In genomic region chr19:13460045-13460444, GRCh38 we compare ENCODE assay signal across 25 cellular contexts. TPM values are rescaled to one million over a fixed set of nuclear protein-coding genes. Genes with fewer than 3 reads are reported as not detected.
A peak's percentile ranks its signal among the peaks of the same experiment; 100 is the strongest.
DNase-seq lines count a peak whose midpoint lies in the region; ATAC-seq, FAIRE-seq and TF ChIP-seq lines count a peak whose summit lies in the region.
"Had no signal": no experiment of that assay in that cellular context is flagged by ENCODE, and none has a peak within 500 bp of the region (broad histone marks: within the 10 kb centered on the region; RNA-seq: fewer than 3 reads in every experiment).

No MANE protein-coding gene starts in this region.

- no peak overlapping the region for H4K5ac ChIP-seq in H1 (ENCODE audit: insufficient read length, low read depth, low read length)

- peak overlapping the region; percentile 82; the same call in 1 of the 2 replicates for H2BK5ac ChIP-seq in H1 (ENCODE audit: low read depth, low read length)

- H3K36me3 ChIP-seq in ES-I3 (ENCODE audit: insufficient read depth, low read length) (no peaks in the 10 kb centered on the region), H1 (ENCODE audit: control insufficient read depth in 2 of 4, insufficient read depth in 4 of 4, low read length in 3 of 4) (no peaks in the 10 kb centered on the region), suprapubic skin (no peaks in the 10 kb centered on the region), MM.1S (replicated peaks; ENCODE audit: insufficient read depth, low read length) (no peaks in the 10 kb centered on the region)
- H3K36me3 ChIP-seq: cardiac muscle cell, gastrocnemius medialis, left ventricle myocardium inferior, thyroid gland had no signal

- DNase-seq in NCI-H2107 treated with DMSO at 0.1 percent for 48 hours (lab: John Stamatoyannopoulos, UW; ENCODE audit: unreplicated experiment) (peak; percentile 75), H1 (ENCODE audit: low read depth in 1 of 2, low spot score in 2 of 2) (peak in 1 of 2 experiments; percentile 43), islet precursor cell (peak; percentile 83), suprapubic skin (ENCODE audit: low spot score in 2 of 2) (no peak), MM.1S (no peak)
- no peak for DNase-seq in activated CD8-positive, alpha-beta T cell treated with anti-CD3 and anti-CD28 coated beads for 36 hours
- DNase-seq: activated CD4-positive, alpha-beta T cell treated with anti-CD3 and anti-CD28 coated beads for 48 hours; EL; gastrocnemius medialis; left ventricle myocardium inferior; natural killer cell; NCI-H2171 treated with DMSO at 0.1 percent for 48 hours; NCI-H526; SK-N-SH; stimulated activated CD4-positive, alpha-beta T cell treated with anti-CD3 and anti-CD28 coated beads, Interleukin-2, amount 100 ng/mL, for 48 hours; stimulated activated naive CD4-positive, alpha-beta T cell treated with Interleukin-2 at 50 U/mL for 16 hours; T-helper 2 cell; thyroid gland had no signal

- H3K4me1 ChIP-seq in ES-I3 (ENCODE audit: insufficient read depth, low read length) (peaks cover 15% of the 10 kb centered on the region), H1 (replicated peaks in 1 of 4; ENCODE audit: control insufficient read depth in 3 of 4, insufficient read depth in 4 of 4, low read length in 3 of 4) (peaks cover 11 to 30% (median 15%) of the 10 kb centered on the region in 4 experiments), suprapubic skin (no peaks in the 10 kb centered on the region), MM.1S (ENCODE audit: low read length) (no peaks in the 10 kb centered on the region)
- H3K4me1 ChIP-seq: gastrocnemius medialis, left ventricle myocardium inferior, thyroid gland had no signal

- no peaks in the 10 kb centered on the region for H3K79me1 ChIP-seq in H1 (ENCODE audit: low read depth, low read length)

- peak; percentile 42 for FAIRE-seq in H1 (lab: Jason Lieb, UNC)
- FAIRE-seq: endometrium had no signal

- intact Hi-C loops in activated CD8-positive, alpha-beta T cell treated with anti-CD3 and anti-CD28 coated beads for 36 hours (cut with micrococcal nuclease): no loop called here

- no peaks in the 10 kb centered on the region for H3K9me2 ChIP-seq in MM.1S (replicated peaks; ENCODE audit: insufficient read depth, low read length)
- H3K9me2 ChIP-seq: SK-N-SH had no signal

- no peak overlapping the region for H4K8ac ChIP-seq in H1 (ENCODE audit: extremely low read depth, insufficient read depth, low read length)

- H3K4me3 Mint-ChIP-seq in activated CD8-positive, alpha-beta T cell treated with anti-CD3 and anti-CD28 coated beads for 36 hours: no peak overlapping the region
- H3K4me3 Mint-ChIP-seq: activated naive CD4-positive, alpha-beta T cell treated with anti-CD3 and anti-CD28 coated beads, Interleukin-2, amount 50 U/mL, for 24 hours; IgD-negative memory B cell; natural killer cell had no signal

- no peak overlapping the region for H2AK5ac ChIP-seq in H1 (ENCODE audit: low read depth, low read length)

- no peak overlapping the region for H3K56ac ChIP-seq in H1 (replicated peaks; ENCODE audit: insufficient read length, low read depth, low read length)

- no peak for ATAC-seq in activated CD8-positive, alpha-beta T cell treated with anti-CD3 and anti-CD28 coated beads for 36 hours
- ATAC-seq in GM19455 (IDR thresholded peaks at IDR 0.05; ENCODE audit: unreplicated experiment): no peak
- ATAC-seq: gastrocnemius medialis, natural killer cell had no signal

- no peak overlapping the region for H4K91ac ChIP-seq in H1 (replicated peaks; ENCODE audit: insufficient read length, low read length)

- peak overlapping the region; percentile 68; the same call in 1 of the 2 replicates for H2BK20ac ChIP-seq in H1 (ENCODE audit: low read length)

- TF ChIP-seq CTCF in H1 (IDR thresholded peaks at IDR 0.05; ENCODE audit: control extremely low read depth in 1 of 3, insufficient read depth in 1 of 3, low read depth in 1 of 3, low read length in 3 of 3): no peak
- TF ChIP-seq CTCF in suprapubic skin (IDR thresholded peaks at IDR 0.05): no peak
- no peak for TF ChIP-seq CTCF in activated CD8-positive, alpha-beta T cell treated with anti-CD3 and anti-CD28 coated beads for 36 hours (IDR thresholded peaks at IDR 0.05)
- TF ChIP-seq CTCF in MM.1S (IDR thresholded peaks at IDR 0.05; ENCODE audit: low read length): no peak

- H3K27me3 ChIP-seq in H1 (replicated peaks in 1 of 4; ENCODE audit: control insufficient read depth in 3 of 4, extremely low read depth in 1 of 4, insufficient read depth in 3 of 4, low read length in 3 of 4) (no peaks in the 10 kb centered on the region), suprapubic skin (peaks cover 40% of the 10 kb centered on the region), MM.1S (replicated peaks; ENCODE audit: insufficient read depth, low read length) (peaks cover 48% of the 10 kb centered on the region)
- H3K27me3 ChIP-seq: cardiac muscle cell, gastrocnemius medialis, thyroid gland had no signal

- H3K4ac ChIP-seq in H1 (replicated peaks; ENCODE audit: insufficient read length, low read depth, low read length): no peak overlapping the region

- H3K27ac ChIP-seq in H1 (ENCODE audit: low read depth, low read length) (no peak overlapping the region), suprapubic skin (no peak overlapping the region), MM.1S (ENCODE audit: low read length) (no peak overlapping the region)
- H3K27ac ChIP-seq: C4-2B, cardiac muscle cell, gastrocnemius medialis, left ventricle myocardium inferior, thyroid gland had no signal

- peak in 1 of 2 experiments; percentile 42; a peak in 1 of 3 replicates for TF ChIP-seq EP300 in H1 (IDR thresholded peaks at IDR 0.05; ENCODE audit: borderline replicate concordance in 1 of 2, low read depth in 2 of 2, low read length in 2 of 2)
- no peak for TF ChIP-seq EP300 in suprapubic skin (IDR thresholded peaks at IDR 0.05)

- WGBS in H1 (ENCODE audit: extremely low coverage in 1 of 2, insufficient coverage in 1 of 2, insufficient read length in 1 of 2, insufficient replicate concordance in 2 of 2, low coverage in 1 of 2, low lambda C conversion rate in 2 of 2, missing lambda C conversion rate in 1 of 2), 2 experiments: 8% methylated on average over 7 of the region's 7 CpGs; no CpG with 5 or more reads in 1 of the 2 experiments
- 21% methylated on average over 7 of the region's 7 CpGs for WGBS in suprapubic skin

- no peaks in the 10 kb centered on the region for H3K4me1 Mint-ChIP-seq in activated CD8-positive, alpha-beta T cell treated with anti-CD3 and anti-CD28 coated beads for 36 hours (ENCODE audit: low read depth)
- H3K4me1 Mint-ChIP-seq: activated naive CD4-positive, alpha-beta T cell treated with anti-CD3 and anti-CD28 coated beads, Interleukin-2, amount 50 U/mL, for 24 hours; IgD-negative memory B cell; natural killer cell had no signal

- H4K20me1 ChIP-seq in H1 (replicated peaks in 1 of 2; ENCODE audit: control insufficient read depth in 1 of 2, insufficient read depth in 2 of 2, low read length in 2 of 2) (peaks cover 0 to 6% of the 10 kb centered on the region in 2 experiments), MM.1S (ENCODE audit: insufficient read depth, low read length) (no peaks in the 10 kb centered on the region)

- no peak; a peak in 1 of 3 replicates for TF ChIP-seq POLR2A in H1 (IDR thresholded peaks at IDR 0.05; ENCODE audit: control extremely low read depth in 1 of 2, low read depth in 2 of 2, low read length in 2 of 2)
- TF ChIP-seq POLR2A in suprapubic skin (IDR thresholded peaks at IDR 0.05): no peak

- H3K18ac ChIP-seq in H1 (ENCODE audit: extremely low read depth, low read length): peak overlapping the region; percentile 89

- no peak overlapping the region for H2BK120ac ChIP-seq in H1 (replicated peaks; ENCODE audit: low read depth, low read length)

- CTCF ChIA-PET in H1 (lab: Charles Lee; ENCODE audit: partially characterized antibody): interaction anchor here (0.6 to 1.8 kb wide), 5 partner anchors 12 to 258 kb away, joined by 3 to 6 read pairs (median 4); no protein-coding TSS in a partner anchor
- CTCF ChIA-PET in activated CD8-positive, alpha-beta T cell treated with anti-CD3 and anti-CD28 coated beads for 36 hours (lab: Charles Lee): no interaction called here

- peak overlapping the region; percentile 5; the same call in 1 of the 2 replicates for H3K9ac ChIP-seq in ES-I3 (ENCODE audit: low read depth, low read length)
- no peak overlapping the region for H3K9ac ChIP-seq in H1 (replicated peaks in 1 of 4; ENCODE audit: extremely low read depth in 1 of 4, low read depth in 3 of 4, low read length in 3 of 4)
- no peak overlapping the region for H3K9ac ChIP-seq in MM.1S (ENCODE audit: low read length)
- H3K9ac ChIP-seq: SK-N-SH had no signal

- peak overlapping the region; percentile 60 to 65 for H3K4me2 ChIP-seq in H1 (ENCODE audit: insufficient read depth in 1 of 2, low read depth in 2 of 2, low read length in 2 of 2)
- no peak overlapping the region for H3K4me2 ChIP-seq in MM.1S (ENCODE audit: low read depth, low read length)
- H3K4me2 ChIP-seq: SK-N-SH had no signal

- no peak overlapping the region for H2BK15ac ChIP-seq in H1 (ENCODE audit: low read length)

- peak overlapping the region in 1 of 4 experiments; percentile 41; a peak in 4 of 8 replicates for H3K4me3 ChIP-seq in H1 (ENCODE audit: extremely low read depth in 1 of 4, insufficient read depth in 2 of 4, low read depth in 3 of 4, low read length in 4 of 4)
- H3K4me3 ChIP-seq in suprapubic skin: no peak overlapping the region
- H3K4me3 ChIP-seq in MM.1S (ENCODE audit: low read length): no peak overlapping the region
- H3K4me3 ChIP-seq: cardiac muscle cell, gastrocnemius medialis, left ventricle myocardium inferior, thyroid gland had no signal

- POLR2A ChIA-PET in H1 (lab: Charles Lee; ENCODE audit: partially characterized antibody): interaction anchor here (0.6 to 1.5 kb wide), 4 partner anchors 9 to 78 kb away, joined by 3 to 4 read pairs (median 4); no protein-coding TSS in a partner anchor
- POLR2A ChIA-PET in activated CD8-positive, alpha-beta T cell treated with anti-CD3 and anti-CD28 coated beads for 36 hours (lab: Charles Lee): no interaction called here

- H3K27ac Mint-ChIP-seq in activated CD8-positive, alpha-beta T cell treated with anti-CD3 and anti-CD28 coated beads for 36 hours: no peak overlapping the region
- H3K27ac Mint-ChIP-seq: IgD-negative memory B cell, natural killer cell had no signal

- H3K79me2 ChIP-seq in H1 (ENCODE audit: control insufficient read depth in 1 of 2, insufficient read depth in 2 of 2, low read length in 2 of 2) (no peaks in the 10 kb centered on the region; a peak in 1 of 4 replicates), MM.1S (ENCODE audit: low read length) (no peaks in the 10 kb centered on the region)

- peaks cover 2% of the 10 kb centered on the region; the same call in 1 of the 2 replicates for H3K23me2 ChIP-seq in H1 (ENCODE audit: low read depth, low read length)

- TF ChIP-seq RAD21 in H1 (IDR thresholded peaks at IDR 0.05 in 1 of 2, conservative IDR thresholded peaks at IDR 0.05 in 1 of 2; ENCODE audit: low read depth in 2 of 2, low read length in 2 of 2): no peak

- H3K9me3 ChIP-seq in ES-I3 (ENCODE audit: control insufficient read depth, insufficient read depth, low read length) (no peaks in the 10 kb centered on the region), H1 (ENCODE audit: insufficient read depth in 2 of 2, low read depth in 1 of 2, low read length in 1 of 2) (no peaks in the 10 kb centered on the region), suprapubic skin (no peaks in the 10 kb centered on the region), MM.1S (replicated peaks; ENCODE audit: insufficient read depth, low read length) (no peaks in the 10 kb centered on the region)
- H3K9me3 ChIP-seq: gastrocnemius medialis, left ventricle myocardium inferior, SK-N-SH, thyroid gland had no signal

- no peak overlapping the region for H2AFZ ChIP-seq in H1 (ENCODE audit: low read length)
- H2AFZ ChIP-seq in MM.1S (ENCODE audit: low read length): no peak overlapping the region

- H3K9me3 Mint-ChIP-seq in activated CD8-positive, alpha-beta T cell treated with anti-CD3 and anti-CD28 coated beads for 36 hours: no peaks in the 10 kb centered on the region
- H3K9me3 Mint-ChIP-seq: activated naive CD4-positive, alpha-beta T cell treated with anti-CD3 and anti-CD28 coated beads, Interleukin-2, amount 50 U/mL, for 24 hours; natural killer cell had no signal

- H3K27me3 Mint-ChIP-seq in activated CD8-positive, alpha-beta T cell treated with anti-CD3 and anti-CD28 coated beads for 36 hours: peaks cover 17% of the 10 kb centered on the region

- H3F3A ChIP-seq in MM.1S (ENCODE audit: insufficient read depth, low read length): no peaks in the 10 kb centered on the region

- no peak overlapping the region for H3K23ac ChIP-seq in H1 (ENCODE audit: insufficient read length)

- no peak overlapping the region for H3K14ac ChIP-seq in H1 (ENCODE audit: insufficient read length)

- no peak overlapping the region for H2BK12ac ChIP-seq in H1 (ENCODE audit: low read depth, low read length)

- no peaks in the 10 kb centered on the region for H3K36me3 Mint-ChIP-seq in activated CD8-positive, alpha-beta T cell treated with anti-CD3 and anti-CD28 coated beads for 36 hours (ENCODE audit: low read depth)
- H3K36me3 Mint-ChIP-seq: activated naive CD4-positive, alpha-beta T cell treated with anti-CD3 and anti-CD28 coated beads, Interleukin-2, amount 50 U/mL, for 24 hours; IgD-negative memory B cell; natural killer cell had no signal

RNA-seq across cellular contexts. Expression of gene CACNA1A, which starts 46.2 kb away (rescaled TPM):
- total RNA-seq in H1 (2021; fragmentation: NEBNext Ultra II Directional; extraction: Animal tissue kit (Norgen Biotek cat#: 25700)): 25.3 and 25.7 TPM in 2 replicates
- 10.7 and 12.8 TPM in 2 replicates for polyA plus RNA-seq in H1 (2011; rRNA removed)
- polyA plus RNA-seq in H1 (2011; cell fraction: cytosol; rRNA removed): 9.8 TPM
- polyA plus RNA-seq in H1 (2011; cell fraction: nucleus; rRNA removed): 46.3 TPM
- 20.3 to 23.5 TPM (median 23.0 TPM) in 4 replicates for polyA plus RNA-seq in H1 (2012, experiment 1 of 2)
- polyA plus RNA-seq in H1 (2012, experiment 2 of 2): 6.8 TPM
- polyA plus RNA-seq in H1 (2013, experiment 1 of 2): 13.1 TPM
- 10.4 TPM for polyA plus RNA-seq in H1 (2013, experiment 2 of 2)
- 44.2 and 51.2 TPM in 2 replicates for polyA minus RNA-seq in H1 (2011; rRNA and poly(A)+ RNA removed)
- 16.4 TPM for polyA minus RNA-seq in H1 (2011; cell fraction: cytosol; rRNA and poly(A)+ RNA removed)
- 71.1 TPM for polyA minus RNA-seq in H1 (2011; cell fraction: nucleus; rRNA and poly(A)+ RNA removed)
- total RNA-seq in suprapubic skin: under 1 TPM; 0.26 to 0.42 (median 0.35) TPM
- total RNA-seq in activated CD8-positive, alpha-beta T cell treated with anti-CD3 and anti-CD28 coated beads for 36 hours: under 1 TPM; 0.29 to 0.36 TPM

Comparison
In these comparisons a context has a peak if more than half of its experiments do, and no peak if none do; other contexts are left out.
1. DNase-seq: peak in NCI-H2107 treated with DMSO at 0.1 percent for 48 hours (single experiment) and islet precursor cell (single experiment); none in suprapubic skin (0 of 2), activated CD8-positive, alpha-beta T cell treated with anti-CD3 and anti-CD28 coated beads for 36 hours (single experiment) and MM.1S (single experiment).
2. RNA of gene CACNA1A, which starts 46.2 kb away (total RNA-seq): 25.3 to 25.7 TPM in H1; 0.26 to 0.42 TPM in suprapubic skin and 0.29 to 0.36 TPM in activated CD8-positive, alpha-beta T cell treated with anti-CD3 and anti-CD28 coated beads for 36 hours; every median in the first group is over 10 times any median in the second.